14 cellular contexts compared by ENCODE assay signal in genomic region chr7:27140108-27140842, GRCh38. TPM values are rescaled to one million over a fixed set of nuclear protein-coding genes. Genes with fewer than 3 reads are reported as not detected.
DNase-seq lines count a peak whose midpoint lies in the region; ATAC-seq and TF ChIP-seq lines count a peak whose summit lies in the region.
"Had no signal": no experiment of that assay in that cellular context is flagged by ENCODE, and none has a peak within 500 bp of the region (broad histone marks: within the 10 kb centered on the region; RNA-seq: fewer than 3 reads in every experiment).

No MANE protein-coding gene starts in this region.

- H3K9ac ChIP-seq in SK-N-MC (ENCODE audit: insufficient read length) = no peak overlapping the region
- H3K9ac ChIP-seq: KMS-11 had no signal

- no peak for TF ChIP-seq POLR2A in esophagus squamous epithelium (IDR thresholded peaks at IDR 0.05)
- no peak for TF ChIP-seq POLR2A in upper lobe of left lung (IDR thresholded peaks at IDR 0.05)

- H3K36me3 ChIP-seq in SK-N-MC (ENCODE audit: insufficient read depth, low read length) (no peaks in the 10 kb centered on the region), esophagus squamous epithelium (no peaks in the 10 kb centered on the region), muscle layer of duodenum (ENCODE audit: control insufficient read depth in 1 of 2, insufficient read depth in 2 of 2, low read length in 2 of 2) (no peaks in the 10 kb centered on the region), upper lobe of left lung (no peaks in the 10 kb centered on the region)
- H3K36me3 ChIP-seq: SJCRH30 had no signal

- TF ChIP-seq EP300 in upper lobe of left lung (IDR thresholded peaks at IDR 0.05) = no peak

- H3K27ac ChIP-seq in SK-N-MC = no peak overlapping the region
- peak overlapping the region in 3 of 4 donors; percentile 79 to 92 (median 86) for H3K27ac ChIP-seq in esophagus squamous epithelium
- peak overlapping the region; percentile 97 for H3K27ac ChIP-seq in muscle layer of duodenum (ENCODE audit: low read length)
- H3K27ac ChIP-seq in upper lobe of left lung = peak overlapping the region; percentile 94 to 98 (median 96)
- H3K27ac ChIP-seq: KMS-11, SJCRH30 had no signal

- ATAC-seq in upper lobe of left lung (ENCODE audit: low FRiP score in 2 of 2) (no peak), GM19324 (IDR thresholded peaks at IDR 0.05; ENCODE audit: low FRiP score, unreplicated experiment) (no peak)
- ATAC-seq: right cardiac atrium; stimulated activated naive B cell treated with anti-CD40 and anti-IgM and Interleukin-4, amounts not matched to agents 10 μg/mL and 1 μg/mL and 100 μg/mL, for 72 hours had no signal

- TF ChIP-seq CTCF in esophagus squamous epithelium (IDR thresholded peaks at IDR 0.05) (no peak), upper lobe of left lung (IDR thresholded peaks at IDR 0.05) (no peak), GM10248 (IDR thresholded peaks at IDR 0.05; ENCODE audit: control extremely low read depth, extremely low read depth, low read depth, missing control alignments) (no peak)

- POLR2A ChIA-PET in GM10248 (lab: Yijun Ruan, JAX) = no interaction called here

- WGBS in esophagus squamous epithelium, 2 donors = 85 to 89% methylated on average over 15 of the region's 15 CpGs
- WGBS in upper lobe of left lung, 2 donors = 49% methylated on average over 15 of the region's 15 CpGs

- intact Hi-C loops in esophagus squamous epithelium (cut with DNase I) = loop anchor here (5.0 kb wide), 1 partner anchor 283 kb away; no protein-coding TSS in a partner anchor

- H3K27me3 ChIP-seq in esophagus squamous epithelium = peaks cover 0 to 66% (median 0%) of the 10 kb centered on the region in 4 donors
- H3K27me3 ChIP-seq in muscle layer of duodenum (ENCODE audit: low read depth, low read length) = peaks cover 4% of the 10 kb centered on the region
- peaks cover 0 to 12% (median 5%) of the 10 kb centered on the region in 4 donors for H3K27me3 ChIP-seq in upper lobe of left lung
- H3K27me3 ChIP-seq: SJCRH30 had no signal

- H3K4me3 ChIP-seq in SK-N-MC = peak overlapping the region; percentile 55
- H3K4me3 ChIP-seq in esophagus squamous epithelium = peak overlapping the region in 2 of 4 donors; percentile 13 to 51
- peak overlapping the region; percentile 83 to 91 for H3K4me3 ChIP-seq in muscle layer of duodenum (ENCODE audit: low read depth in 1 of 2, low read length in 2 of 2)
- peak overlapping the region in 3 of 4 donors; percentile 49 to 74 (median 62) for H3K4me3 ChIP-seq in upper lobe of left lung
- H3K4me3 ChIP-seq: SJCRH30 had no signal

- H3K4me1 ChIP-seq in esophagus squamous epithelium = peaks cover 7 to 66% (median 14%) of the 10 kb centered on the region in 3 donors
- peaks cover 14 to 17% of the 10 kb centered on the region in 2 donors for H3K4me1 ChIP-seq in muscle layer of duodenum (ENCODE audit: control insufficient read depth in 1 of 2, insufficient read depth in 2 of 2, low read length in 2 of 2)
- peaks cover 11 to 35% (median 16%) of the 10 kb centered on the region in 4 donors for H3K4me1 ChIP-seq in upper lobe of left lung

- H3K9me3 ChIP-seq in SK-N-MC (ENCODE audit: low read depth, low read length) = no peaks in the 10 kb centered on the region
- no peaks in the 10 kb centered on the region for H3K9me3 ChIP-seq in esophagus squamous epithelium
- H3K9me3 ChIP-seq in muscle layer of duodenum (ENCODE audit: control insufficient read depth in 1 of 2, low read length in 2 of 2) = no peaks in the 10 kb centered on the region
- H3K9me3 ChIP-seq in upper lobe of left lung = no peaks in the 10 kb centered on the region
- H3K9me3 ChIP-seq: SJCRH30 had no signal

- CTCF ChIA-PET in GM10248 (lab: Yijun Ruan, JAX) = no interaction called here

- peak; percentile 44 for DNase-seq in SK-N-MC (ENCODE audit: low read depth, low spot score)
- DNase-seq in esophagus squamous epithelium (lab: John Stamatoyannopoulos, UW) = no peak
- DNase-seq in upper lobe of left lung = no peak
- DNase-seq in GM10248 (ENCODE audit: extremely low spot score) = no peak
- DNase-seq in NCI-H345 treated with DMSO at 0.1 percent for 48 hours (lab: John Stamatoyannopoulos, UW; ENCODE audit: unreplicated experiment) = no peak
- DNase-seq: NCI-H187; right cardiac atrium; SJCRH30; stimulated activated naive B cell treated with anti-CD40 and anti-IgM and Interleukin-4, amounts not matched to agents 10 μg/mL and 1 μg/mL and 100 μg/mL, for 72 hours had no signal

RNA-seq across cellular contexts. Expression of gene HOXA5, which starts 3.2 kb away (rescaled TPM):
- total RNA-seq in esophagus squamous epithelium (1 to 10 TPM; 3.6 to 8.2 (median 6.8) TPM), upper lobe of left lung (10 to 100 TPM in 5 of 6 donors, 1 to 10 TPM in 1; 7.8 to 79.9 (median 16.9) TPM)
- total RNA-seq: chondrocyte had no signal

RNA-seq across cellular contexts. Expression of gene HOXA6, which starts 7.3 kb away (rescaled TPM):
- total RNA-seq in esophagus squamous epithelium = 1 to 10 TPM in 1 of 4 donors, under 1 TPM in 1, not detected in 2; 0.26 to 1.3 TPM
- total RNA-seq in upper lobe of left lung = 1 to 10 TPM in 4 of 6 donors, under 1 TPM in 1, not detected in 1; 0.61 to 8.4 (median 4.0) TPM
- total RNA-seq: chondrocyte, mononuclear cell, right cardiac atrium had no signal

RNA-seq across cellular contexts. Expression of gene HOXA4, which starts 9.7 kb away (rescaled TPM):
- total RNA-seq in esophagus squamous epithelium (1 to 10 TPM; 2.9 to 6.7 (median 4.1) TPM), upper lobe of left lung (10 to 100 TPM in 1 of 6 donors, 1 to 10 TPM in 5; 1.5 to 10.5 (median 6.2) TPM)
- total RNA-seq: mononuclear cell had no signal

RNA-seq across cellular contexts. Expression of gene HOXA3, which starts 12.1 kb away (rescaled TPM):
- total RNA-seq in esophagus squamous epithelium (1 to 10 TPM; 3.6 to 8.7 (median 6.6) TPM), upper lobe of left lung (10 to 100 TPM in 1 of 6 donors, 1 to 10 TPM in 3, under 1 TPM in 2; 0.20 to 11.4 (median 3.5) TPM)

RNA-seq across cellular contexts. Expression of gene HOXA7, which starts 16.2 kb away (rescaled TPM):
- under 1 TPM; 0.23 to 0.76 (median 0.48) TPM for total RNA-seq in esophagus squamous epithelium
- 1 to 10 TPM in 3 of 6 donors, under 1 TPM in 1, not detected in 2; 0.46 to 3.3 (median 2.5) TPM for total RNA-seq in upper lobe of left lung
- total RNA-seq: chondrocyte, right cardiac atrium had no signal
